ENCODE assay signal across 8 cellular contexts in the genomic region with DNA sequence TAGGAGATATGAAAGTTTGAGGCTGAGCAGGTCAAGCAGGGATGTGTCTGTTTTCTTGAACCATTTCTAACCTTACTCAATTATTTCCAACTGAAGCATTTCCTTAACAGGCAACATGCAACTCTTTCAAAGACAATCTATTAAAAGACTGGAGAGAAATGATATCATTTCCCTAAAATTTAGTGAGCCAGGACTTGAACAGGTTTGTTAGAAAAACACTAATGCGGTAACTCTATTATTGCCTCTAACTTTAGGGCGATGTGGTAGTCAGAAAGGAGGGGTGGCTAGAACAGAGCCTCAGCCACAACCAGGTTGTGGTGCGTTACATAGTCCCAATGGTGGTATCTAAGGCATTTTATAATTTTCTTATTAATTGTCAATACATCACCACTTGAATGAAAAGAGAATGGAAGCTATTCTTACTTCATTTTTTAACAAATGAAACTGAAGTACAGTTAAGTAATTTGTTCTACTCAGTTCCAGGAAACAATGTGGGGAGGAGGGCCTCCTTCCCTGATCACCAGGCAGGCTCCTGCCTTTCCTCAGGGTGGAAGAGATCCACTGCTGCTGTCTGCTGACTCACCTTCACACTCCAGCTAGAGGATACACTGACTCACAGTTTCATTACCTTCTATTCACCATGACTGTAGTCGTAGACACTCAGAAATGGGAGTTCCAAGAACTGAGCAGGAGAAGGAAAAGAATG. TPM values are rescaled to one million over a fixed set of nuclear protein-coding genes. Genes with fewer than 3 reads are reported as not detected.
DNase-seq lines count a peak whose midpoint lies in the region; ATAC-seq and TF ChIP-seq lines count a peak whose summit lies in the region.

No MANE protein-coding gene starts in this region.

- H3K4me1 Mint-ChIP-seq in memory B cell, result peaks cover 48% of the 10 kb centered on the region

- H3K4me3 ChIP-seq in MG63 (no peak overlapping the region), breast epithelium (no peak overlapping the region)

- peak overlapping the region; percentile 84 to 88 for H3K27ac ChIP-seq in breast epithelium

- no peaks in the 10 kb centered on the region for H3K36me3 Mint-ChIP-seq in memory B cell

- ATAC-seq in memory B cell (ENCODE audit: low read depth) (no peak), HG02840 (IDR thresholded peaks at IDR 0.05; ENCODE audit: low FRiP score, unreplicated experiment) (no peak), HG02642 (IDR thresholded peaks at IDR 0.05; ENCODE audit: poor library complexity, unreplicated experiment) (no peak)

- no peak for TF ChIP-seq POLR2A in breast epithelium (IDR thresholded peaks at IDR 0.05)

- H3K9me3 ChIP-seq in MG63 (no peaks in the 10 kb centered on the region), breast epithelium (no peaks in the 10 kb centered on the region)

- H3K36me3 ChIP-seq in MG63 (no peaks in the 10 kb centered on the region), breast epithelium (no peaks in the 10 kb centered on the region)

- peak overlapping the region; percentile 40 for H3K27ac Mint-ChIP-seq in memory B cell

- DNase-seq in GM04504 (ENCODE audit: low read depth) (peak; percentile 75), MG63 (peak; percentile 85), breast epithelium (ENCODE audit: low spot score in 2 of 2) (peak in 1 of 2 donors; percentile 57), memory B cell (ENCODE audit: low spot score in 2 of 2) (no peak), cerebellum (ENCODE audit: low spot score) (no peak), activated gamma-delta T cell treated with Interleukin-2 at 50 U/mL for 16 hours (no peak)

- intact Hi-C loops in breast epithelium (cut with DNase I; ENCODE audit: low total_unique reads), result no loop called here

- no peaks in the 10 kb centered on the region for H3K27me3 Mint-ChIP-seq in memory B cell

- peaks cover 5% of the 10 kb centered on the region in 2 donors for H3K4me1 ChIP-seq in breast epithelium

- H3K9me3 Mint-ChIP-seq in memory B cell, result no peaks in the 10 kb centered on the region

- no peak for TF ChIP-seq CTCF in breast epithelium (IDR thresholded peaks at IDR 0.05)

- no peak overlapping the region for H3K4me3 Mint-ChIP-seq in memory B cell

- H3K27me3 ChIP-seq in MG63, result no peaks in the 10 kb centered on the region
- H3K27me3 ChIP-seq in breast epithelium, result no peaks in the 10 kb centered on the region

RNA-seq across cellular contexts. Expression of a gene that starts 22.8 kb away (rescaled TPM):
- total RNA-seq in MG63 (2014; rRNA removed; shearing (Covaris generic); ENCODE audit: low replicate concordance), result 45.1 and 96.3 TPM in 2 replicates
- total RNA-seq in breast epithelium, result 10 to 100 TPM; 51.5 to 76.1 (median 68.6) TPM
- total RNA-seq in cerebellum, result 7.7 TPM

Comparison
In these comparisons a context has a peak if more than half of its experiments do, and no peak if none do; other contexts are left out.
1. DNase-seq: peak in GM04504 (single experiment) and MG63 (single experiment); none in memory B cell (0 of 2), cerebellum (single experiment) and activated gamma-delta T cell treated with Interleukin-2 at 50 U/mL for 16 hours (single experiment).